Comparison of ENCODE assay signal across 9 cellular contexts in the genomic region with DNA sequence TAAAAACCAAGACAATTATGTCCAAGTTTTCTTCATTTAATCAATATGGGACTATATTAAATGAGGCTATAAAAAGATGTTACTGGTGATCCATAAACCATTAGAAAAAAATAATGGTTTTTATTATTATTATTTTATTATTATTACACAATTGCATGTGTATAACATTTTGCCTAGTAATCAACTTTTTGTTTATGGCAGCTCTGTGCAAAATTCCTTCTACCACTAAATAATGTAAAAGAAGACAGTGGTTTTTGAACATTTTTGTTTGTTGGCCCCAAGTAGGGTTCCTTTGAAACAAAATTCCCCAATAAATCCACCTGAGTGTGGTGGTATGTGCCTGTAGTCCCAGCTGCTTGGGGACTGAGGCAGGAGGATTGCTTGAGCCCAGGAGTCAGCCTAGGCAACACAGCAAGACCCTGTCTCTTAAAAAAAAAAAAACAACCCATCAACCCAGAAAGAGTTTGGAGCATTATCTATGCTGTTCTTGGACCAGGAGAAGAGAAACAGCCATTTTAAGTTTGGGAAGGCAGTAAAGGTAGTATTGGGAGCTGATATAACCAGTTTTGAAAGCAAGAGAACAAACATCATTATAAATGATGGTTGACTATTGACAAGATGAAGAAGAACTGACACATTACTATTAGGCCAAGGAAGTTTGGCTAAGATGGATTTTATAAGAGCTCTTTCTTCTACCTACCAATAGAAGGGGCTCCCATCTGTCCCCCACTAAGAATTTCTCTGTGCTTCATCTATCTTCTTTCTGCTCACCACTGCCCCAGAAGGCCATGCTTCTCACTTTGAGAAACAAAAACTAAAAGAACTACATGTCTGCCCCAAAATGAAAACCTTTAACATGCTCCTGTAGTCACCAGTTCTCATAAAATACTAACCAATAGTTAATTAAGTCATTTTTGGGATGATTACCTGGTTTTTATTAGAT. TPM values are rescaled to one million over a fixed set of nuclear protein-coding genes. Genes with fewer than 3 reads are reported as not detected.
A peak's percentile ranks its signal among the peaks of the same experiment; 100 is the strongest.
DNase-seq lines count a peak whose midpoint lies in the region; ATAC-seq, FAIRE-seq and TF ChIP-seq lines count a peak whose summit lies in the region.
"Had no signal": no experiment of that assay in that cellular context is flagged by ENCODE, and none has a peak within 500 bp of the region (broad histone marks: within the 10 kb centered on the region; RNA-seq: fewer than 3 reads in every experiment).

No MANE protein-coding gene starts in this region.

- H4K20me1 ChIP-seq in DND-41 (ENCODE audit: insufficient read depth, low read length), result no peaks in the 10 kb centered on the region
- peaks cover 14% of the 10 kb centered on the region for H4K20me1 ChIP-seq in PC-3 (ENCODE audit: low read length)
- H4K20me1 ChIP-seq in endothelial cell of umbilical vein (replicated peaks; ENCODE audit: control insufficient read depth, extremely low read depth, insufficient read depth, low read length), result no peaks in the 10 kb centered on the region

- intact Hi-C loops in PC-3 (cut with micrococcal nuclease), result loop anchor here (5.0 kb wide), 1 partner anchor 152 kb away; the partner anchor contains the start of gene WDR19
- intact Hi-C loops in endothelial cell of umbilical vein (cut with micrococcal nuclease), result no loop called here
- intact Hi-C loops in sciatic nerve (cut with DNase I), result no loop called here

- H3K27ac ChIP-seq in DND-41 (ENCODE audit: low read length) (peak overlapping the region; percentile 51), PC-3 (ENCODE audit: low read length) (peak overlapping the region; percentile 100), endothelial cell of umbilical vein (ENCODE audit: insufficient read depth, low read depth, low read length) (no peak overlapping the region), gastroesophageal sphincter (no peak overlapping the region)

- H2AFZ ChIP-seq in DND-41 (ENCODE audit: low read depth, low read length) (peak overlapping the region; percentile 53), PC-3 (ENCODE audit: low read length) (no peak overlapping the region), endothelial cell of umbilical vein (ENCODE audit: low read depth, low read length) (peak overlapping the region; percentile 18)

- TF ChIP-seq POLR2A in endothelial cell of umbilical vein (IDR thresholded peaks at IDR 0.05; ENCODE audit: low read depth, low read length) (no peak), gastroesophageal sphincter (IDR thresholded peaks at IDR 0.05) (no peak)

- H3K4me2 ChIP-seq in DND-41 (ENCODE audit: insufficient read depth, low read length) (peak overlapping the region; percentile 57), PC-3 (ENCODE audit: low read length) (peak overlapping the region; percentile 84), endothelial cell of umbilical vein (ENCODE audit: insufficient read depth, low read length) (no peak overlapping the region)

- no peaks in the 10 kb centered on the region for H3K9me2 ChIP-seq in PC-3 (replicated peaks; ENCODE audit: low read length)

- CTCF ChIA-PET in PC-3 (lab: Charles Lee), result no interaction called here
- CTCF ChIA-PET in endothelial cell of umbilical vein (lab: Charles Lee), result interaction anchor here (0.7 to 3.3 kb wide), 4 partner anchors 8 to 80 kb away, joined by 3 to 20 read pairs (median 4); no protein-coding TSS in a partner anchor

- H3K4me1 ChIP-seq in DND-41 (ENCODE audit: insufficient read depth, low read length) (peaks cover 53% of the 10 kb centered on the region), PC-3 (ENCODE audit: insufficient read depth, low read length) (peaks cover 40% of the 10 kb centered on the region), endothelial cell of umbilical vein (ENCODE audit: control insufficient read depth, extremely low read depth, insufficient read depth, low read length) (peaks cover 32% of the 10 kb centered on the region), gastroesophageal sphincter (no peaks in the 10 kb centered on the region)

- H3K36me3 ChIP-seq in DND-41 (ENCODE audit: insufficient read depth, low read length) (no peaks in the 10 kb centered on the region), PC-3 (ENCODE audit: low read depth, low read length) (peaks cover 12% of the 10 kb centered on the region; the same call in 1 of the 2 replicates), endothelial cell of umbilical vein (ENCODE audit: control insufficient read depth in 2 of 2, extremely low read depth in 1 of 2, insufficient read depth in 2 of 2, low read length in 2 of 2) (no peaks in the 10 kb centered on the region), gastroesophageal sphincter (no peaks in the 10 kb centered on the region)

- DNase-seq in DND-41 (no peak), PC-3 (peak; percentile 23), endothelial cell of umbilical vein (ENCODE audit: low read depth, low spot score) (no peak), sciatic nerve (ENCODE audit: low spot score) (no peak)
- DNase-seq: NCI-H69 had no signal

- no peak for TF ChIP-seq EP300 in gastroesophageal sphincter (IDR thresholded peaks at IDR 0.05)

- H3K4me3 ChIP-seq in DND-41 (ENCODE audit: low read depth in 1 of 2, low read length in 2 of 2) (peak overlapping the region; percentile 9 to 52; a peak in 3 of 4 replicates), PC-3 (ENCODE audit: low read length) (peak overlapping the region; percentile 89), endothelial cell of umbilical vein (replicated peaks in 1 of 3; ENCODE audit: insufficient read depth in 1 of 3, low read depth in 1 of 3, low read length in 3 of 3) (no peak overlapping the region), gastroesophageal sphincter (no peak overlapping the region)

- POLR2A ChIA-PET in PC-3 (lab: Charles Lee; ENCODE audit: unreplicated experiment), result interaction anchor here (1.7 kb wide), 1 partner anchor 14 kb away, joined by 10 read pairs; no protein-coding TSS in a partner anchor
- POLR2A ChIA-PET in endothelial cell of umbilical vein (lab: Charles Lee), result interaction anchor here (0.6 to 1.2 kb wide), 4 partner anchors 11 to 250 kb away, joined by 3 to 5 read pairs (median 4); no protein-coding TSS in a partner anchor

- FAIRE-seq in endothelial cell of umbilical vein (lab: Jason Lieb, UNC), result no peak

- H3K79me2 ChIP-seq in DND-41 (ENCODE audit: insufficient read depth, low read length), result peaks cover 12% of the 10 kb centered on the region
- H3K79me2 ChIP-seq in PC-3 (ENCODE audit: low read length), result peaks cover 79% of the 10 kb centered on the region
- H3K79me2 ChIP-seq in endothelial cell of umbilical vein (ENCODE audit: control insufficient read depth, insufficient read depth, low read length), result peaks cover 4% of the 10 kb centered on the region

- no peaks in the 10 kb centered on the region for H3K9me1 ChIP-seq in endothelial cell of umbilical vein (replicated peaks; ENCODE audit: control insufficient read depth, extremely low read depth, insufficient read depth, low read length)

- H3K9me3 ChIP-seq in DND-41 (ENCODE audit: insufficient read depth, low read length, severe bottlenecking) (no peaks in the 10 kb centered on the region), PC-3 (ENCODE audit: low read length) (no peaks in the 10 kb centered on the region), endothelial cell of umbilical vein (replicated peaks; ENCODE audit: control insufficient read depth, insufficient read depth, low read length) (no peaks in the 10 kb centered on the region), gastroesophageal sphincter (no peaks in the 10 kb centered on the region)

- H3K27me3 ChIP-seq in DND-41 (ENCODE audit: insufficient read depth, low read length, poor library complexity), result no peaks in the 10 kb centered on the region
- no peaks in the 10 kb centered on the region for H3K27me3 ChIP-seq in PC-3 (ENCODE audit: low read length)
- no peaks in the 10 kb centered on the region for H3K27me3 ChIP-seq in endothelial cell of umbilical vein (ENCODE audit: control insufficient read depth in 2 of 2, insufficient read depth in 2 of 2, low read length in 2 of 2)
- no peaks in the 10 kb centered on the region for H3K27me3 ChIP-seq in gastroesophageal sphincter

- H3K9ac ChIP-seq in DND-41 (ENCODE audit: low read depth, low read length) (peak overlapping the region; percentile 51), PC-3 (ENCODE audit: low read length) (peak overlapping the region; percentile 98), endothelial cell of umbilical vein (replicated peaks; ENCODE audit: extremely low read depth, insufficient read depth, low read length) (no peak overlapping the region)

- dilution Hi-C loops in endothelial cell of umbilical vein (cut with MboI; ENCODE audit: extremely low pct_ligation_motif_present, low sequenced_read_pairs), result no loop called here

- H3F3A ChIP-seq in PC-3 (ENCODE audit: low read length, unreplicated experiment), result no peaks in the 10 kb centered on the region

- TSS peak; percentile 11 for BruUV-seq in PC-3 (replicated peaks; lab: Mats Ljungman, UMichigan)
- no TSS peak for BruUV-seq in endothelial cell of umbilical vein (replicated peaks; lab: Mats Ljungman, UMichigan)

- TF ChIP-seq CTCF in DND-41 (IDR thresholded peaks at IDR 0.05; ENCODE audit: borderline replicate concordance, extremely low read depth, low read length, poor library complexity, severe bottlenecking) (peak; percentile 26), PC-3 (conservative IDR thresholded peaks at IDR 0.05; ENCODE audit: low read depth, low read length) (no peak; the same call in 1 of the 2 replicates), endothelial cell of umbilical vein (IDR thresholded peaks at IDR 0.05; ENCODE audit: extremely low read depth in 1 of 2, insufficient read depth in 1 of 2, low read depth in 1 of 2, low read length in 2 of 2) (no peak), gastroesophageal sphincter (IDR thresholded peaks at IDR 0.05) (no peak)

- peak; percentile 60 for ATAC-seq in DND-41 (ENCODE audit: insufficient read depth, low read depth)
- ATAC-seq in GM19452 (IDR thresholded peaks at IDR 0.05; ENCODE audit: unreplicated experiment), result peak; percentile 37
- no peak for ATAC-seq in PC-3
- no peak for ATAC-seq in gastroesophageal sphincter
- ATAC-seq in sciatic nerve, result no peak
- no peak for ATAC-seq in HG03565 (IDR thresholded peaks at IDR 0.05; ENCODE audit: unreplicated experiment)
- no peak for ATAC-seq in GM21528 (IDR thresholded peaks at IDR 0.05; ENCODE audit: low FRiP score, unreplicated experiment)

RNA-seq across cellular contexts. Expression of gene TMEM156, which starts 2.2 kb away (rescaled TPM):
- total RNA-seq in PC-3 (2014; rRNA removed) (32.1 and 41.5 TPM in 2 replicates), endothelial cell of umbilical vein (1.00 and 2.7 TPM in 2 replicates), gastroesophageal sphincter (not detected), sciatic nerve (0.62 TPM)
- 0.33 and 0.39 TPM in 2 replicates for polyA plus RNA-seq in endothelial cell of umbilical vein
- polyA plus RNA-seq in endothelial cell of umbilical vein (2011; cell fraction: cytosol; rRNA removed), result 0.86 and 1.4 TPM in 2 replicates
- 0.38 and 0.91 TPM in 2 replicates for polyA plus RNA-seq in endothelial cell of umbilical vein (2011; cell fraction: nucleus; rRNA removed)
- 7.6 and 11.1 TPM in 2 replicates for polyA plus RNA-seq in endothelial cell of umbilical vein (2012)
- 0.45 TPM in 1 of 2 replicates, not detected in the other for polyA minus RNA-seq in endothelial cell of umbilical vein
- polyA minus RNA-seq in endothelial cell of umbilical vein (2011; cell fraction: cytosol; rRNA and poly(A)+ RNA removed), result 4.4 TPM
- polyA minus RNA-seq in endothelial cell of umbilical vein (2011; cell fraction: nucleus; rRNA and poly(A)+ RNA removed), result 1.3 and 2.4 TPM in 2 replicates

RNA-seq across cellular contexts. Expression of gene KLHL5, which starts 32.0 kb away (rescaled TPM):
- total RNA-seq in PC-3 (2014; rRNA removed) (84.8 and 92.7 TPM in 2 replicates), endothelial cell of umbilical vein (54.6 and 64.2 TPM in 2 replicates), gastroesophageal sphincter (100 to 1,000 TPM in 2 of 4 donors, 10 to 100 TPM in 2; 57.5 to 143 (median 106) TPM), sciatic nerve (48.2 TPM)
- polyA plus RNA-seq in endothelial cell of umbilical vein, result 23.0 and 32.2 TPM in 2 replicates
- 35.1 and 36.5 TPM in 2 replicates for polyA plus RNA-seq in endothelial cell of umbilical vein (2011; cell fraction: cytosol; rRNA removed)
- 22.9 and 29.4 TPM in 2 replicates for polyA plus RNA-seq in endothelial cell of umbilical vein (2011; cell fraction: nucleus; rRNA removed)
- polyA plus RNA-seq in endothelial cell of umbilical vein (2012), result 60.8 and 76.7 TPM in 2 replicates
- polyA minus RNA-seq in endothelial cell of umbilical vein, result 78.6 and 84.3 TPM in 2 replicates
- 30.1 TPM for polyA minus RNA-seq in endothelial cell of umbilical vein (2011; cell fraction: cytosol; rRNA and poly(A)+ RNA removed)
- polyA minus RNA-seq in endothelial cell of umbilical vein (2011; cell fraction: nucleus; rRNA and poly(A)+ RNA removed), result 27.9 and 36.6 TPM in 2 replicates

Comparison
In these comparisons a context has a peak if more than half of its experiments do, and no peak if none do; other contexts are left out.
1. ATAC-seq: peak in DND-41 (single experiment) and GM19452 (single experiment); none in PC-3 (single experiment), gastroesophageal sphincter (single experiment), sciatic nerve (single experiment), HG03565 (single experiment) and GM21528 (single experiment).
2. H3K27ac ChIP-seq: peak in DND-41 (single experiment) and PC-3 (single experiment); none in endothelial cell of umbilical vein (single experiment) and gastroesophageal sphincter (0 of 4).
3. H3K4me3 ChIP-seq: peak in DND-41 (2 of 2) and PC-3 (single experiment); none in endothelial cell of umbilical vein (0 of 3) and gastroesophageal sphincter (0 of 2).